16 cellular contexts compared by ENCODE assay signal in genomic region chr9:84978761-84979160, GRCh38.
DNase-seq lines count a peak whose midpoint lies in the region; ATAC-seq and TF ChIP-seq lines count a peak whose summit lies in the region.
"Had no signal": no experiment of that assay in that cellular context is flagged by ENCODE, and none has a peak within 500 bp of the region (broad histone marks: within the 10 kb centered on the region; RNA-seq: fewer than 3 reads in every experiment).

No MANE protein-coding gene starts in this region.

- H3K4me1 ChIP-seq in BLaER1, result peaks cover 9% of the 10 kb centered on the region; the same call in 1 of the 2 replicates
- H3K4me1 ChIP-seq in mesenchymal stem cell (ENCODE audit: control insufficient read depth, insufficient read depth, low read depth, low read length), result peaks cover 1% of the 10 kb centered on the region
- H3K4me1 ChIP-seq: HAP-1 had no signal

- H3K4me2 ChIP-seq in BLaER1, result peak overlapping the region; percentile 2; the same call in 1 of the 2 replicates
- no peak overlapping the region for H3K4me2 ChIP-seq in mesenchymal stem cell (ENCODE audit: low read length, poor library complexity, severe bottlenecking)
- H3K4me2 ChIP-seq: GM23338 had no signal

- no peak overlapping the region for H4K91ac ChIP-seq in mesenchymal stem cell (ENCODE audit: low read length)

- DNase-seq in M059J (ENCODE audit: low read depth) (peak; percentile 55), mesenchymal stem cell (peak; percentile 47), NCI-H2196 treated with DMSO at 0.1 percent for 48 hours (lab: John Stamatoyannopoulos, UW; ENCODE audit: unreplicated experiment) (no peak), natural killer cell (no peak), Ammon's horn (ENCODE audit: low spot score) (no peak)
- DNase-seq: ACHN; CD4-positive, alpha-beta memory T cell; DMS79 had no signal

- no peaks in the 10 kb centered on the region for H3K36me3 Mint-ChIP-seq in natural killer cell
- H3K36me3 Mint-ChIP-seq: CD4-positive, alpha-beta memory T cell had no signal

- no peak overlapping the region for H3K27ac Mint-ChIP-seq in natural killer cell
- H3K27ac Mint-ChIP-seq: B cell; CD4-positive, alpha-beta memory T cell; GM23338 had no signal

- no peak overlapping the region for H2BK12ac ChIP-seq in mesenchymal stem cell (ENCODE audit: low read length in 2 of 2)

- peaks cover 15 to 16% of the 10 kb centered on the region in 2 donors for H3K27me3 Mint-ChIP-seq in natural killer cell (ENCODE audit: low read depth in 2 of 2)
- H3K27me3 Mint-ChIP-seq: B cell; CD4-positive, alpha-beta memory T cell had no signal

- H3K27ac ChIP-seq in BLaER1, result no peak overlapping the region
- H3K27ac ChIP-seq in cingulate gyrus (ENCODE audit: low read depth, low read length), result peak overlapping the region; percentile 13
- H3K27ac ChIP-seq in mesenchymal stem cell (ENCODE audit: low read length, poor library complexity, severe bottlenecking), result no peak overlapping the region
- H3K27ac ChIP-seq: C4-2B had no signal

- no peak overlapping the region for H2BK5ac ChIP-seq in mesenchymal stem cell (ENCODE audit: low read depth, low read length, poor library complexity, severe bottlenecking)

- no peak overlapping the region for H3K4me3 Mint-ChIP-seq in natural killer cell
- H3K4me3 Mint-ChIP-seq: B cell; CD4-positive, alpha-beta memory T cell; GM23338 had no signal

- H3K36me3 ChIP-seq in BLaER1, result no peaks in the 10 kb centered on the region
- H3K36me3 ChIP-seq in mesenchymal stem cell (ENCODE audit: control insufficient read depth in 1 of 2, insufficient read depth in 2 of 2, low read depth in 1 of 2, low read length in 2 of 2), result no peaks in the 10 kb centered on the region
- H3K36me3 ChIP-seq: HAP-1 had no signal

- H3K4me3 ChIP-seq in BLaER1 (no peak overlapping the region), mesenchymal stem cell (ENCODE audit: insufficient read depth in 1 of 2, low read depth in 1 of 2, low read length in 2 of 2) (no peak overlapping the region)
- H3K4me3 ChIP-seq: GM12878, GM23338, HAP-1 had no signal

- H2AK5ac ChIP-seq in mesenchymal stem cell (ENCODE audit: low read length, severe bottlenecking), result no peak overlapping the region

- no peak overlapping the region for H4K8ac ChIP-seq in mesenchymal stem cell (ENCODE audit: low read length)

- H3K4me1 Mint-ChIP-seq in natural killer cell, result no peaks in the 10 kb centered on the region
- H3K4me1 Mint-ChIP-seq: B cell; CD4-positive, alpha-beta memory T cell; GM23338 had no signal

- H3K4ac ChIP-seq in mesenchymal stem cell (ENCODE audit: low read depth in 1 of 2, low read length in 2 of 2), result no peak overlapping the region

- no peaks in the 10 kb centered on the region for H4K20me1 ChIP-seq in BLaER1

- no peak overlapping the region for H2BK15ac ChIP-seq in mesenchymal stem cell (ENCODE audit: low read depth, poor library complexity, severe bottlenecking)

- no peak for TF ChIP-seq CTCF in natural killer cell (IDR thresholded peaks at IDR 0.05)

- no peaks in the 10 kb centered on the region for H3K9me3 Mint-ChIP-seq in natural killer cell
- H3K9me3 Mint-ChIP-seq: GM23338 had no signal

- H3K27me3 ChIP-seq in BLaER1, result no peaks in the 10 kb centered on the region
- H3K27me3 ChIP-seq in mesenchymal stem cell (ENCODE audit: control insufficient read depth in 1 of 2, insufficient read depth in 1 of 2, low read length in 2 of 2), result no peaks in the 10 kb centered on the region

- intact Hi-C loops in natural killer cell (cut with micrococcal nuclease), result no loop called here

- no peak overlapping the region for H3K18ac ChIP-seq in mesenchymal stem cell (ENCODE audit: low read depth in 1 of 2, low read length in 2 of 2)

- H3K9ac ChIP-seq in BLaER1, result no peak overlapping the region
- no peak overlapping the region for H3K9ac ChIP-seq in mesenchymal stem cell (ENCODE audit: low read length)

- H2AFZ ChIP-seq in mesenchymal stem cell (ENCODE audit: low read depth, low read length), result no peak overlapping the region
- H2AFZ ChIP-seq: GM23338 had no signal

- no peak overlapping the region for H2BK120ac ChIP-seq in mesenchymal stem cell (ENCODE audit: low read depth, low read length)

- H3K79me1 ChIP-seq in mesenchymal stem cell (replicated peaks; ENCODE audit: low read length, poor library complexity, severe bottlenecking), result no peaks in the 10 kb centered on the region

- H3K14ac ChIP-seq in mesenchymal stem cell (ENCODE audit: low read length in 2 of 2), result no peak overlapping the region

- H3K23ac ChIP-seq in mesenchymal stem cell (ENCODE audit: low read length in 2 of 2), result no peak overlapping the region

- ATAC-seq in natural killer cell (no peak), GM18873 (IDR thresholded peaks at IDR 0.05; ENCODE audit: low FRiP score, unreplicated experiment) (no peak)
- ATAC-seq: GM12878, GM23338 had no signal

- H3K9me3 ChIP-seq in BLaER1, result no peaks in the 10 kb centered on the region
- H3K9me3 ChIP-seq in mesenchymal stem cell (ENCODE audit: control insufficient read depth, low read length), result no peaks in the 10 kb centered on the region
- H3K9me3 ChIP-seq: HAP-1 had no signal

Comparison
In these comparisons a context has a peak if more than half of its experiments do, and no peak if none do; other contexts are left out.
1. DNase-seq: peak in M059J (single experiment) and mesenchymal stem cell (single experiment); none in NCI-H2196 treated with DMSO at 0.1 percent for 48 hours (single experiment), natural killer cell (single experiment) and Ammon's horn (single experiment).